1 cellular context compared by ENCODE assay signal in genomic region chr19:18000981-18001836, GRCh38.
TF ChIP-seq lines count a peak whose summit lies in the region.

No MANE protein-coding gene starts in this region.

TF ChIP-seq in HepG2, 621 proteins besides CTCF, POLR2A, EP300 and RAD21 (continued from another document and continues in another):
- TF ChIP-seq, protein P1, sequence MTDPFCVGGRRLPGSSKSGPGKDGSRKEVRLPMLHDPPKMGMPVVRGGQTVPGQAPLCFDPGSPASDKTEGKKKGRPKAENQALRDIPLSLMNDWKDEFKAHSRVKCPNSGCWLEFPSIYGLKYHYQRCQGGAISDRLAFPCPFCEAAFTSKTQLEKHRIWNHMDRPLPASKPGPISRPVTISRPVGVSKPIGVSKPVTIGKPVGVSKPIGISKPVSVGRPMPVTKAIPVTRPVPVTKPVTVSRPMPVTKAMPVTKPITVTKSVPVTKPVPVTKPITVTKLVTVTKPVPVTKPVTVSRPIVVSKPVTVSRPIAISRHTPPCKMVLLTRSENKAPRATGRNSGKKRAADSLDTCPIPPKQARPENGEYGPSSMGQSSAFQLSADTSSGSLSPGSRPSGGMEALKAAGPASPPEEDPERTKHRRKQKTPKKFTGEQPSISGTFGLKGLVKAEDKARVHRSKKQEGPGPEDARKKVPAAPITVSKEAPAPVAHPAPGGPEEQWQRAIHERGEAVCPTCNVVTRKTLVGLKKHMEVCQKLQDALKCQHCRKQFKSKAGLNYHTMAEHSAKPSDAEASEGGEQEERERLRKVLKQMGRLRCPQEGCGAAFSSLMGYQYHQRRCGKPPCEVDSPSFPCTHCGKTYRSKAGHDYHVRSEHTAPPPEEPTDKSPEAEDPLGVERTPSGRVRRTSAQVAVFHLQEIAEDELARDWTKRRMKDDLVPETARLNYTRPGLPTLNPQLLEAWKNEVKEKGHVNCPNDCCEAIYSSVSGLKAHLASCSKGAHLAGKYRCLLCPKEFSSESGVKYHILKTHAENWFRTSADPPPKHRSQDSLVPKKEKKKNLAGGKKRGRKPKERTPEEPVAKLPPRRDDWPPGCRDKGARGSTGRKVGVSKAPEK (CRISPR knock-in tag; IDR thresholded peaks at IDR 0.05; ENCODE audit: borderline replicate concordance): no peak
- TF ChIP-seq ARNTL (CRISPR knock-in tag; IDR thresholded peaks at IDR 0.05) (peak; percentile 61; the same call in 1 of the 2 replicates), IRF2 (CRISPR knock-in tag; IDR thresholded peaks at IDR 0.05) (peak; percentile 52; the same call in 1 of the 2 replicates), KLF13 (CRISPR knock-in tag; IDR thresholded peaks at IDR 0.05) (no peak), ZNF460 (CRISPR knock-in tag; IDR thresholded peaks at IDR 0.05; ENCODE audit: borderline replicate concordance) (no peak), ZBTB1 (CRISPR knock-in tag; IDR thresholded peaks at IDR 0.05; ENCODE audit: borderline replicate concordance) (no peak), ZNF883 (CRISPR knock-in tag; IDR thresholded peaks at IDR 0.05; ENCODE audit: not compliant biosample characterization) (peak; percentile 87), RBFOX2 (IDR thresholded peaks at IDR 0.05; ENCODE audit: low read depth, low read length) (peak; percentile 81), JUN (CRISPR knock-in tag; IDR thresholded peaks at IDR 0.05) (no peak), ATM (IDR thresholded peaks at IDR 0.05; ENCODE audit: borderline replicate concordance) (no peak), RFX5 (IDR thresholded peaks at IDR 0.05; ENCODE audit: low read depth, low read length) (no peak), MTF1 (CRISPR knock-in tag; IDR thresholded peaks at IDR 0.05) (peak; percentile 67; the same call in 1 of the 2 replicates), ZNF777 (CRISPR knock-in tag; IDR thresholded peaks at IDR 0.05) (peak; percentile 97), SMAD9 (CRISPR knock-in tag; IDR thresholded peaks at IDR 0.05) (no peak), ZUFSP (CRISPR knock-in tag; IDR thresholded peaks at IDR 0.05; ENCODE audit: borderline replicate concordance) (no peak), BCL6 (CRISPR knock-in tag; IDR thresholded peaks at IDR 0.05) (peak; percentile 10; the same call in 1 of the 2 replicates), ZNF292 (CRISPR knock-in tag; IDR thresholded peaks at IDR 0.05; ENCODE audit: borderline replicate concordance, low read depth) (no peak), HNRNPK (IDR thresholded peaks at IDR 0.05; ENCODE audit: low read depth, low read length, poor library complexity, severe bottlenecking) (peak; percentile 66), ZNF205 (CRISPR knock-in tag; IDR thresholded peaks at IDR 0.05) (peak; percentile 93), TBX2 (CRISPR knock-in tag; IDR thresholded peaks at IDR 0.05; ENCODE audit: borderline replicate concordance) (peak; percentile 60; the same call in 1 of the 2 replicates), FOXJ3 (CRISPR knock-in tag; IDR thresholded peaks at IDR 0.05; ENCODE audit: borderline replicate concordance) (no peak), ZMAT3 (CRISPR knock-in tag; conservative IDR thresholded peaks at IDR 0.05) (0 out of 2 replicates have a peak, but pooled peaks have one; percentile 46), ZNF792 (CRISPR knock-in tag; IDR thresholded peaks at IDR 0.05) (0 out of 2 replicates have a peak, but pooled peaks have one; percentile 34), ZNF451 (CRISPR knock-in tag; IDR thresholded peaks at IDR 0.05) (peak; percentile 84; the same call in 1 of the 2 replicates), UBTF (CRISPR knock-in tag; IDR thresholded peaks at IDR 0.05) (peak; percentile 66; the same call in 1 of the 2 replicates), ZNF235 (CRISPR knock-in tag; IDR thresholded peaks at IDR 0.05; ENCODE audit: borderline replicate concordance) (no peak), TFDP2 (CRISPR knock-in tag; IDR thresholded peaks at IDR 0.05) (peak; percentile 44; the same call in 1 of the 2 replicates), ZNF230 (CRISPR knock-in tag; IDR thresholded peaks at IDR 0.05) (peak; percentile 56; the same call in 1 of the 2 replicates), CENPT (CRISPR knock-in tag; IDR thresholded peaks at IDR 0.05; ENCODE audit: low read depth) (peak; percentile 78; the same call in 1 of the 2 replicates), RCOR2 (CRISPR knock-in tag; IDR thresholded peaks at IDR 0.05) (no peak), KLF12 (CRISPR knock-in tag; IDR thresholded peaks at IDR 0.05; ENCODE audit: borderline replicate concordance) (0 out of 2 replicates have a peak, but pooled peaks have one; percentile 26), ZFP36 (IDR thresholded peaks at IDR 0.05; ENCODE audit: borderline replicate concordance, low read depth, low read length, partially characterized antibody) (no peak), GFI1 (CRISPR knock-in tag; IDR thresholded peaks at IDR 0.05; ENCODE audit: borderline replicate concordance) (peak; percentile 32; the same call in 1 of the 2 replicates), KDM5B (CRISPR knock-in tag; IDR thresholded peaks at IDR 0.05; ENCODE audit: borderline replicate concordance) (peak; percentile 87; the same call in 1 of the 2 replicates)
- TF ChIP-seq, protein P2, sequence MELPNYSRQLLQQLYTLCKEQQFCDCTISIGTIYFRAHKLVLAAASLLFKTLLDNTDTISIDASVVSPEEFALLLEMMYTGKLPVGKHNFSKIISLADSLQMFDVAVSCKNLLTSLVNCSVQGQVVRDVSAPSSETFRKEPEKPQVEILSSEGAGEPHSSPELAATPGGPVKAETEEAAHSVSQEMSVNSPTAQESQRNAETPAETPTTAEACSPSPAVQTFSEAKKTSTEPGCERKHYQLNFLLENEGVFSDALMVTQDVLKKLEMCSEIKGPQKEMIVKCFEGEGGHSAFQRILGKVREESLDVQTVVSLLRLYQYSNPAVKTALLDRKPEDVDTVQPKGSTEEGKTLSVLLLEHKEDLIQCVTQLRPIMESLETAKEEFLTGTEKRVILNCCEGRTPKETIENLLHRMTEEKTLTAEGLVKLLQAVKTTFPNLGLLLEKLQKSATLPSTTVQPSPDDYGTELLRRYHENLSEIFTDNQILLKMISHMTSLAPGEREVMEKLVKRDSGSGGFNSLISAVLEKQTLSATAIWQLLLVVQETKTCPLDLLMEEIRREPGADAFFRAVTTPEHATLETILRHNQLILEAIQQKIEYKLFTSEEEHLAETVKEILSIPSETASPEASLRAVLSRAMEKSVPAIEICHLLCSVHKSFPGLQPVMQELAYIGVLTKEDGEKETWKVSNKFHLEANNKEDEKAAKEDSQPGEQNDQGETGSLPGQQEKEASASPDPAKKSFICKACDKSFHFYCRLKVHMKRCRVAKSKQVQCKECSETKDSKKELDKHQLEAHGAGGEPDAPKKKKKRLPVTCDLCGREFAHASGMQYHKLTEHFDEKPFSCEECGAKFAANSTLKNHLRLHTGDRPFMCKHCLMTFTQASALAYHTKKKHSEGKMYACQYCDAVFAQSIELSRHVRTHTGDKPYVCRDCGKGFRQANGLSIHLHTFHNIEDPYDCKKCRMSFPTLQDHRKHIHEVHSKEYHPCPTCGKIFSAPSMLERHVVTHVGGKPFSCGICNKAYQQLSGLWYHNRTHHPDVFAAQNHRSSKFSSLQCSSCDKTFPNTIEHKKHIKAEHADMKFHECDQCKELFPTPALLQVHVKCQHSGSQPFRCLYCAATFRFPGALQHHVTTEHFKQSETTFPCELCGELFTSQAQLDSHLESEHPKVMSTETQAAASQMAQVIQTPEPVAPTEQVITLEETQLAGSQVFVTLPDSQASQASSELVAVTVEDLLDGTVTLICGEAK (IDR thresholded peaks at IDR 0.05): no peak
- TF ChIP-seq, protein P2 (CRISPR knock-in tag; IDR thresholded peaks at IDR 0.05): 0 out of 2 replicates have a peak, but pooled peaks have one; percentile 31
- TF ChIP-seq, protein P3, sequence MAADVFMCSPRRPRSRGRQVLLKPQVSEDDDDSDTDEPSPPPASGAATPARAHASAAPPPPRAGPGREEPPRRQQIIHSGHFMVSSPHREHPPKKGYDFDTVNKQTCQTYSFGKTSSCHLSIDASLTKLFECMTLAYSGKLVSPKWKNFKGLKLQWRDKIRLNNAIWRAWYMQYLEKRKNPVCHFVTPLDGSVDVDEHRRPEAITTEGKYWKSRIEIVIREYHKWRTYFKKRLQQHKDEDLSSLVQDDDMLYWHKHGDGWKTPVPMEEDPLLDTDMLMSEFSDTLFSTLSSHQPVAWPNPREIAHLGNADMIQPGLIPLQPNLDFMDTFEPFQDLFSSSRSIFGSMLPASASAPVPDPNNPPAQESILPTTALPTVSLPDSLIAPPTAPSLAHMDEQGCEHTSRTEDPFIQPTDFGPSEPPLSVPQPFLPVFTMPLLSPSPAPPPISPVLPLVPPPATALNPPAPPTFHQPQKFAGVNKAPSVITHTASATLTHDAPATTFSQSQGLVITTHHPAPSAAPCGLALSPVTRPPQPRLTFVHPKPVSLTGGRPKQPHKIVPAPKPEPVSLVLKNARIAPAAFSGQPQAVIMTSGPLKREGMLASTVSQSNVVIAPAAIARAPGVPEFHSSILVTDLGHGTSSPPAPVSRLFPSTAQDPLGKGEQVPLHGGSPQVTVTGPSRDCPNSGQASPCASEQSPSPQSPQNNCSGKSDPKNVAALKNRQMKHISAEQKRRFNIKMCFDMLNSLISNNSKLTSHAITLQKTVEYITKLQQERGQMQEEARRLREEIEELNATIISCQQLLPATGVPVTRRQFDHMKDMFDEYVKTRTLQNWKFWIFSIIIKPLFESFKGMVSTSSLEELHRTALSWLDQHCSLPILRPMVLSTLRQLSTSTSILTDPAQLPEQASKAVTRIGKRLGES (CRISPR knock-in tag; IDR thresholded peaks at IDR 0.05; ENCODE audit: borderline replicate concordance): peak; percentile 63; the same call in 1 of the 2 replicates
- TF ChIP-seq, protein P4, sequence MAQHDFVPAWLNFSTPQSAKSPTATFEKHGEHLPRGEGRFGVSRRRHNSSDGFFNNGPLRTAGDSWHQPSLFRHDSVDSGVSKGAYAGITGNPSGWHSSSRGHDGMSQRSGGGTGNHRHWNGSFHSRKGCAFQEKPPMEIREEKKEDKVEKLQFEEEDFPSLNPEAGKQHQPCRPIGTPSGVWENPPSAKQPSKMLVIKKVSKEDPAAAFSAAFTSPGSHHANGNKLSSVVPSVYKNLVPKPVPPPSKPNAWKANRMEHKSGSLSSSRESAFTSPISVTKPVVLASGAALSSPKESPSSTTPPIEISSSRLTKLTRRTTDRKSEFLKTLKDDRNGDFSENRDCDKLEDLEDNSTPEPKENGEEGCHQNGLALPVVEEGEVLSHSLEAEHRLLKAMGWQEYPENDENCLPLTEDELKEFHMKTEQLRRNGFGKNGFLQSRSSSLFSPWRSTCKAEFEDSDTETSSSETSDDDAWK (CRISPR knock-in tag; IDR thresholded peaks at IDR 0.05): no peak
